8 cellular contexts compared by ENCODE assay signal in genomic region chr3:124592658-124593441, GRCh38.
DNase-seq lines count a peak whose midpoint lies in the region; ATAC-seq, FAIRE-seq and TF ChIP-seq lines count a peak whose summit lies in the region.

No MANE protein-coding gene starts in this region.

- H3K36me3 Mint-ChIP-seq in activated CD8-positive, alpha-beta memory T cell treated with anti-CD3 and anti-CD28 coated beads, Interleukin-2, amount 10 ng/mL, durations not matched to agents 7 days and 5 days: no peaks in the 10 kb centered on the region

- POLR2A ChIA-PET in GM10248 (lab: Yijun Ruan, JAX): no interaction called here

- CTCF ChIA-PET in GM10248 (lab: Yijun Ruan, JAX): no interaction called here
- CTCF ChIA-PET in activated CD8-positive, alpha-beta memory T cell treated with anti-CD3 and anti-CD28 coated beads, Interleukin-2, amount 10 ng/mL, durations not matched to agents 7 days and 5 days (lab: Charles Lee): no interaction called here

- intact Hi-C loops in kidney (cut with DNase I): no loop called here

- peak; percentile 79 for ATAC-seq in GM21390 (IDR thresholded peaks at IDR 0.05; ENCODE audit: unreplicated experiment)
- ATAC-seq in activated CD8-positive, alpha-beta memory T cell treated with anti-CD3 and anti-CD28 coated beads, Interleukin-2, amount 10 ng/mL, durations not matched to agents 7 days and 5 days: no peak

- peaks cover 15% of the 10 kb centered on the region for H3K4me1 Mint-ChIP-seq in activated CD8-positive, alpha-beta memory T cell treated with anti-CD3 and anti-CD28 coated beads, Interleukin-2, amount 10 ng/mL, durations not matched to agents 7 days and 5 days

- FAIRE-seq in kidney (lab: Jason Lieb, UNC): no peak

- no peaks in the 10 kb centered on the region for H3K36me3 ChIP-seq in kidney (ENCODE audit: control insufficient read depth in 1 of 2, insufficient read depth in 2 of 2, low read length in 2 of 2)

- no peak overlapping the region for H3K9ac ChIP-seq in kidney (ENCODE audit: low read length in 2 of 2)

- TF ChIP-seq CTCF in GM10248 (IDR thresholded peaks at IDR 0.05; ENCODE audit: control extremely low read depth, extremely low read depth, low read depth, missing control alignments): no peak
- no peak for TF ChIP-seq CTCF in kidney (IDR thresholded peaks at IDR 0.05; ENCODE audit: borderline replicate concordance, extremely low read depth, insufficient read depth)

- H3K27ac Mint-ChIP-seq in activated CD8-positive, alpha-beta memory T cell treated with anti-CD3 and anti-CD28 coated beads, Interleukin-2, amount 10 ng/mL, durations not matched to agents 7 days and 5 days: no peak overlapping the region

- TF ChIP-seq POLR2A in erythroblast (IDR thresholded peaks at IDR 0.05; ENCODE audit: low read length): no peak

- DNase-seq in GM10248 (ENCODE audit: extremely low spot score): peak; percentile 34
- DNase-seq in M059J (ENCODE audit: low read depth): peak; percentile 12
- DNase-seq in kidney: peak; percentile 77
- no peak for DNase-seq in NK-92 treated with Interleukin-12 subunit alpha and Interleukin-12 subunit beta, amount 100 ng/mL, for 24 hours (lab: John Stamatoyannopoulos, UW)
- DNase-seq in NCI-H2227 (lab: John Stamatoyannopoulos, UW; ENCODE audit: unreplicated experiment): no peak
- no peak for DNase-seq in erythroblast (lab: John Stamatoyannopoulos, UW)
- DNase-seq in activated CD8-positive, alpha-beta memory T cell treated with anti-CD3 and anti-CD28 coated beads, Interleukin-2, amount 10 ng/mL, durations not matched to agents 7 days and 5 days: no peak

- no peak overlapping the region for H3K4me3 Mint-ChIP-seq in activated CD8-positive, alpha-beta memory T cell treated with anti-CD3 and anti-CD28 coated beads, Interleukin-2, amount 10 ng/mL, durations not matched to agents 7 days and 5 days

- H3K4me1 ChIP-seq in kidney (ENCODE audit: control insufficient read depth in 1 of 2, insufficient read depth in 1 of 2, low read depth in 1 of 2, low read length in 2 of 2): peaks cover 7 to 9% of the 10 kb centered on the region in 2 donors

- H3K27me3 Mint-ChIP-seq in activated CD8-positive, alpha-beta memory T cell treated with anti-CD3 and anti-CD28 coated beads, Interleukin-2, amount 10 ng/mL, durations not matched to agents 7 days and 5 days: peaks cover 46% of the 10 kb centered on the region

- H3K9me3 ChIP-seq in kidney (ENCODE audit: control insufficient read depth in 1 of 2, low read length in 2 of 2): no peaks in the 10 kb centered on the region

- H3K9me3 Mint-ChIP-seq in activated CD8-positive, alpha-beta memory T cell treated with anti-CD3 and anti-CD28 coated beads, Interleukin-2, amount 10 ng/mL, durations not matched to agents 7 days and 5 days (ENCODE audit: low read depth): no peaks in the 10 kb centered on the region

- H3K27ac ChIP-seq in kidney (ENCODE audit: low read depth in 2 of 2, low read length in 2 of 2): peak overlapping the region; percentile 55 to 78

- H3K4me3 ChIP-seq in kidney (ENCODE audit: low read length in 2 of 2): no peak overlapping the region

Comparison
In these comparisons a context has a peak if more than half of its experiments do, and no peak if none do; other contexts are left out.
1. DNase-seq: peak in GM10248 (single experiment), M059J (single experiment) and kidney (single experiment); none in NK-92 treated with Interleukin-12 subunit alpha and Interleukin-12 subunit beta, amount 100 ng/mL, for 24 hours (single experiment), NCI-H2227 (single experiment), erythroblast (0 of 2) and activated CD8-positive, alpha-beta memory T cell treated with anti-CD3 and anti-CD28 coated beads, Interleukin-2, amount 10 ng/mL, durations not matched to agents 7 days and 5 days (single experiment).